In the genomic region with DNA sequence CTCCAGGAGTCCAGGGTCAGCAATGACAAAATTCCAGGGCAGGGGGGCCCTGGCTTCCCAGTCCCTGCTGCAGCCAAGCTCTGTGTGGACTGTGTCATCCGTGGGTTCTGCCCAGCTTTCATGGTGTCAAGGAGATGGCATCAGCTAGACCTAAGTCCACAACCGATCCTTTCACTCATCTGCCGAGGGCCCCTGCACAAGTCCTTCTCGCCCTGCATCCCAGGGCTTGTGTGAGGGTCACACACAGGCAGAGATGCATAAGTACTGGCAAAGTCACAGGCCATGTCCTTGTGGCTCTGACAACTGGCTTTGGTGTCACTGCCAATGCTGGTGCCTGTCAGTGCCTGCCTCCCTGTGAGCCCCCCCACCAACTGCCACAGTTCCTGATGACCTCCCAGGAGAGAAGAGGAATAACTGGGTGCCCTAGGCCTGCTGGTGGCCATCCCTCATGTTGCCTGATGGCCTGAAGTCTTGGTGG, we compare ENCODE assay signal across 16 cellular contexts.
"Had no signal": no experiment of that assay in that cellular context is flagged by ENCODE, and none has a peak within 500 bp of the region (broad histone marks: within the 10 kb centered on the region; RNA-seq: fewer than 3 reads in every experiment).

No MANE protein-coding gene starts in this region.

- H3K4me3 ChIP-seq: body of pancreas, dorsolateral prefrontal cortex, left ventricle myocardium inferior, pancreas, skin epidermis, upper lobe of left lung had no signal

- H3K36me3 ChIP-seq: left ventricle myocardium inferior, pancreas, upper lobe of left lung had no signal

- ATAC-seq: body of pancreas; naive thymus-derived CD8-positive, alpha-beta T cell; stimulated activated naive CD8-positive, alpha-beta T cell treated with anti-CD3 and anti-CD28 coated beads, Interleukin-15, amount 100 ng/mL, for 72 hours had no signal

- H3K9me3 Mint-ChIP-seq: activated B cell treated with CpG ODN at 0.5 μM for 24 hours; activated CD4-positive, alpha-beta T cell treated with anti-CD3 and anti-CD28 coated beads, Interleukin-2, amount 10 ng/mL, durations not matched to agents 24 days and 14 days; activated naive CD4-positive, alpha-beta T cell treated with anti-CD3 and anti-CD28 coated beads for 36 hours; naive thymus-derived CD8-positive, alpha-beta T cell; stimulated activated naive CD8-positive, alpha-beta T cell treated with anti-CD3 and anti-CD28 coated beads, Interleukin-15, amount 100 ng/mL, for 72 hours; T-helper 2 cell treated with Interferon-gamma antibody and Interleukin-4, amounts not matched to agents 5 μg/mL and 100 μg/mL, for 36 hours had no signal

- H3K27ac ChIP-seq: body of pancreas, dorsolateral prefrontal cortex, left ventricle myocardium inferior, pancreas, skin epidermis, upper lobe of left lung had no signal

- H3K4me3 Mint-ChIP-seq: activated B cell treated with CpG ODN at 0.5 μM for 24 hours; activated CD4-positive, alpha-beta T cell treated with anti-CD3 and anti-CD28 coated beads, Interleukin-2, amount 10 ng/mL, durations not matched to agents 24 days and 14 days; activated naive CD4-positive, alpha-beta T cell treated with anti-CD3 and anti-CD28 coated beads for 36 hours; naive thymus-derived CD8-positive, alpha-beta T cell; stimulated activated naive CD8-positive, alpha-beta T cell treated with anti-CD3 and anti-CD28 coated beads, Interleukin-15, amount 100 ng/mL, for 72 hours; T-helper 2 cell treated with Interferon-gamma antibody and Interleukin-4, amounts not matched to agents 5 μg/mL and 100 μg/mL, for 36 hours had no signal

- H3K4me1 Mint-ChIP-seq: stimulated activated naive CD8-positive, alpha-beta T cell treated with anti-CD3 and anti-CD28 coated beads, Interleukin-15, amount 100 ng/mL, for 72 hours had no signal

- H3K9me3 ChIP-seq: body of pancreas, left ventricle myocardium inferior, pancreas, upper lobe of left lung had no signal

- H3K27me3 ChIP-seq: body of pancreas, pancreas, upper lobe of left lung had no signal

- DNase-seq: activated B cell treated with CpG ODN at 0.5 μM for 24 hours; activated CD4-positive, alpha-beta T cell treated with anti-CD3 and anti-CD28 coated beads, Interleukin-2, amount 10 ng/mL, durations not matched to agents 24 days and 14 days; activated naive CD4-positive, alpha-beta T cell treated with anti-CD3 and anti-CD28 coated beads for 36 hours; erythroblast; kidney; left ventricle myocardium inferior; naive thymus-derived CD8-positive, alpha-beta T cell; stimulated activated CD4-positive, alpha-beta T cell treated with anti-CD3 and anti-CD28 coated beads, Interleukin-15, amount 100 ng/mL, for 24 hours; stimulated activated CD4-positive, alpha-beta T cell treated with anti-CD3 and anti-CD28 coated beads, Interleukin-2, amount 100 ng/mL, for 48 hours; stimulated activated naive CD8-positive, alpha-beta T cell treated with anti-CD3 and anti-CD28 coated beads, Interleukin-15, amount 100 ng/mL, for 72 hours had no signal

- H3K27ac Mint-ChIP-seq: activated B cell treated with CpG ODN at 0.5 μM for 24 hours; activated CD4-positive, alpha-beta T cell treated with anti-CD3 and anti-CD28 coated beads, Interleukin-2, amount 10 ng/mL, durations not matched to agents 24 days and 14 days; activated naive CD4-positive, alpha-beta T cell treated with anti-CD3 and anti-CD28 coated beads for 36 hours; stimulated activated naive CD8-positive, alpha-beta T cell treated with anti-CD3 and anti-CD28 coated beads, Interleukin-15, amount 100 ng/mL, for 72 hours; T-helper 2 cell treated with Interferon-gamma antibody and Interleukin-4, amounts not matched to agents 5 μg/mL and 100 μg/mL, for 36 hours had no signal

- H3K36me3 Mint-ChIP-seq: naive thymus-derived CD8-positive, alpha-beta T cell had no signal

- H3K4me1 ChIP-seq: body of pancreas, left ventricle myocardium inferior, pancreas had no signal
